In the genomic region with DNA sequence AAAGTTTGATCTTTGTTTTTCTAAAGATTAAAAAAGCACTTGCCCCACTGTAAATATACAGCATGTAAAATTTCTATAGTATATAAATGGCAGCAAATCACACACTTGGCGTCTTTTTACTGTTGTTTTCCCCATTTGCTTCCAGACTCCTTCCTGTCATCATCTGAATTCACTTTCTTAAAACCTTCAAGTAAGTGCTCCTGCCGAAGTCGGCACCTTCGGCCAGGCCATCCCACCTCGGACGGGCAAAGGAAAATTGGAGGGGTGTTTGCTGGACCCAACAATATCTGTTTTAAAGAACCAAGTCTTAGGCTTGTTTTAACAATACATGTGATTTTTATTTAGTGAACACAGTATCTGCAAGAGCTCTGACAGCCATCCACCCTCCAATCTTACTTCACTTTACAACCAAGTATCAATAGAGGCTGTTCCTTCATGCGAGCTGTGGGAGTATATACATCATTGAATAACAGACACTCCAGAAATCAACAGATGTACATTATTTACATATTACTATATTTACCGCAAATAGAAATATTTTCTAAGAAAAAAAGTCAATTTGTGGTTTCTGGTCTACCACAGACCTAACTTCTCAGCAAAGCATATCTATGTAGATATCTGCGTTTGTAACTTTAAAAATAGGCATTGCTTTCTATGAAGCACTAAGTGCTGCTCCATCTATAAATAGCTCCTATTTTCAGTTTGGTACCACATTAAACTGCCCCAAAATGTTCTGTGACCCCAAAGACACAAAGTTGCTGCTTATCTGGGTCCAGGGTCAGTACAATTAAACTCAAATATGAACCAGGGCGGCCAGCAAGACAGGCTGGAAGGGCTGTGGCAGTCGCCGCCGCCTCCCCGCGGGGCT, we compare ENCODE assay signal across 14 cellular contexts. TPM values are rescaled to one million over a fixed set of nuclear protein-coding genes. Genes with fewer than 3 reads are reported as not detected.
DNase-seq lines count a peak whose midpoint lies in the region; ATAC-seq and TF ChIP-seq lines count a peak whose summit lies in the region.
"Had no signal": no experiment of that assay in that cellular context is flagged by ENCODE, and none has a peak within 500 bp of the region (broad histone marks: within the 10 kb centered on the region; RNA-seq: fewer than 3 reads in every experiment).

No MANE protein-coding gene starts in this region.

- peak overlapping the region; percentile 31 for H3K27ac ChIP-seq in BLaER1
- H3K27ac ChIP-seq in esophagus muscularis mucosa (replicated peaks in 1 of 4) = peak overlapping the region; percentile 63 to 71 (median 70)
- peak overlapping the region in 2 of 4 donors; percentile 11 to 18 for H3K27ac ChIP-seq in upper lobe of left lung
- no peak overlapping the region for H3K27ac ChIP-seq in vagina
- H3K27ac ChIP-seq: right lobe of liver had no signal

- intact Hi-C loops in esophagus muscularis mucosa (cut with DNase I) (loop anchor here (2.0 kb wide), 1 partner anchor 109 kb away; no protein-coding TSS in a partner anchor), vagina (cut with DNase I) (loop anchor here (1.0 kb wide), 1 partner anchor 16 kb away; no protein-coding TSS in a partner anchor)

- 66% methylated on average over 12 of the region's 15 CpGs for WGBS in esophagus muscularis mucosa
- 87 to 88% methylated on average over 15 of the region's 15 CpGs for WGBS in upper lobe of left lung, 2 donors

- H4K20me1 ChIP-seq in BLaER1 = peaks cover 74% of the 10 kb centered on the region

- TF ChIP-seq EP300 in esophagus muscularis mucosa (IDR thresholded peaks at IDR 0.05) = no peak
- no peak for TF ChIP-seq EP300 in upper lobe of left lung (IDR thresholded peaks at IDR 0.05)

- no peaks in the 10 kb centered on the region for H3K9me3 ChIP-seq in BLaER1
- no peaks in the 10 kb centered on the region for H3K9me3 ChIP-seq in esophagus muscularis mucosa
- no peaks in the 10 kb centered on the region for H3K9me3 ChIP-seq in upper lobe of left lung
- H3K9me3 ChIP-seq in vagina = no peaks in the 10 kb centered on the region
- H3K9me3 ChIP-seq: BE2C, right lobe of liver, upper lobe of right lung had no signal

- H3K4me1 ChIP-seq in BLaER1 = peaks cover 93% of the 10 kb centered on the region
- H3K4me1 ChIP-seq in esophagus muscularis mucosa = peaks cover 29 to 37% (median 32%) of the 10 kb centered on the region in 4 donors
- peaks cover 0 to 10% (median 0%) of the 10 kb centered on the region in 4 donors for H3K4me1 ChIP-seq in upper lobe of left lung
- H3K4me1 ChIP-seq in vagina = no peaks in the 10 kb centered on the region
- H3K4me1 ChIP-seq: right lobe of liver, upper lobe of right lung had no signal

- peak overlapping the region; percentile 30; the same call in 1 of the 2 replicates for H3K9ac ChIP-seq in BLaER1

- H3K4me3 ChIP-seq in BLaER1 = no peak overlapping the region
- no peak overlapping the region for H3K4me3 ChIP-seq in esophagus muscularis mucosa
- H3K4me3 ChIP-seq in upper lobe of left lung = no peak overlapping the region
- no peak overlapping the region for H3K4me3 ChIP-seq in vagina
- H3K4me3 ChIP-seq: right lobe of liver, upper lobe of right lung had no signal

- DNase-seq in esophagus muscularis mucosa (ENCODE audit: extremely low spot score) (no peak), left lobe of liver (ENCODE audit: low spot score) (no peak), upper lobe of left lung (no peak), KG1 (lab: John Stamatoyannopoulos, UW) (no peak), vagina (ENCODE audit: extremely low spot score in 2 of 2) (no peak)
- DNase-seq: activated CD4-positive, alpha-beta T cell treated with anti-CD3 and anti-CD28 coated beads for 36 hours; cerebellar nuclear complex; NCI-H1436 treated with DMSO at 0.1 percent for 48 hours; right lobe of liver had no signal

- peak; percentile 38 for ATAC-seq in GM18519 (IDR thresholded peaks at IDR 0.05; ENCODE audit: low FRiP score, unreplicated experiment)
- ATAC-seq in HG03060 (IDR thresholded peaks at IDR 0.05; ENCODE audit: low read depth, unreplicated experiment) = peak; percentile 46
- no peak for ATAC-seq in left lobe of liver
- no peak for ATAC-seq in upper lobe of left lung (ENCODE audit: low FRiP score in 2 of 2)
- ATAC-seq: activated CD4-positive, alpha-beta T cell treated with anti-CD3 and anti-CD28 coated beads for 36 hours; upper lobe of right lung had no signal

- H3K27me3 ChIP-seq in BLaER1 (no peaks in the 10 kb centered on the region), esophagus muscularis mucosa (no peaks in the 10 kb centered on the region), upper lobe of left lung (no peaks in the 10 kb centered on the region), vagina (no peaks in the 10 kb centered on the region)
- H3K27me3 ChIP-seq: BE2C, right lobe of liver, upper lobe of right lung had no signal

- peak overlapping the region; percentile 97 for H3K4me2 ChIP-seq in BLaER1

- TF ChIP-seq CTCF in esophagus muscularis mucosa (IDR thresholded peaks at IDR 0.05) = no peak
- TF ChIP-seq CTCF in upper lobe of left lung (IDR thresholded peaks at IDR 0.05) = no peak
- TF ChIP-seq CTCF in vagina (IDR thresholded peaks at IDR 0.05) = no peak

- H3K36me3 ChIP-seq in BLaER1 (peaks cover 46% of the 10 kb centered on the region), esophagus muscularis mucosa (peaks cover 16 to 79% (median 65%) of the 10 kb centered on the region in 4 donors), upper lobe of left lung (peaks cover 6 to 81% (median 41%) of the 10 kb centered on the region in 4 donors), vagina (peaks cover 0 to 46% of the 10 kb centered on the region in 2 donors)

- TF ChIP-seq POLR2A in esophagus muscularis mucosa (IDR thresholded peaks at IDR 0.05; ENCODE audit: low read depth) = no peak
- TF ChIP-seq POLR2A in upper lobe of left lung (IDR thresholded peaks at IDR 0.05) = no peak
- TF ChIP-seq POLR2A in vagina (IDR thresholded peaks at IDR 0.05) = no peak

RNA-seq across cellular contexts. Expression of gene USP42, which starts 56.9 kb away (rescaled TPM):
- total RNA-seq in esophagus muscularis mucosa = 10 to 100 TPM in 1 of 4 donors, 1 to 10 TPM in 3; 8.3 to 11.6 (median 9.6) TPM
- total RNA-seq in left lobe of liver = 4.2 TPM
- total RNA-seq in upper lobe of left lung = 10 to 100 TPM in 3 of 6 donors, 1 to 10 TPM in 3; 8.3 to 19.9 (median 11.6) TPM
- 12.3 TPM for total RNA-seq in vagina

Comparison
In these comparisons a context has a peak if more than half of its experiments do, and no peak if none do; other contexts are left out.
1. ATAC-seq: peak in GM18519 (single experiment) and HG03060 (single experiment); none in left lobe of liver (single experiment) and upper lobe of left lung (0 of 2).